ENCODE assay signal across 1 cellular context in genomic region chr9:83708515-83709158, GRCh38.
TF ChIP-seq lines count a peak whose summit lies in the region.

No MANE protein-coding gene starts in this region.

TF ChIP-seq in HepG2, 621 proteins besides CTCF, POLR2A, EP300 and RAD21 (continued from another document):
- TF ChIP-seq HMGXB4 (CRISPR knock-in tag; IDR thresholded peaks at IDR 0.05; ENCODE audit: borderline replicate concordance in 1 of 2, low read depth in 1 of 2), result peak in 1 of 2 experiments; percentile 28; a peak in 1 of 4 replicates
- TF ChIP-seq FOXP1 (IDR thresholded peaks at IDR 0.05), result no peak
- TF ChIP-seq FOXP1 (CRISPR knock-in tag; IDR thresholded peaks at IDR 0.05), result peak; percentile 29; the same call in 1 of the 2 replicates
- 0 out of 2 replicates have a peak, but pooled peaks have one; percentile 9 for TF ChIP-seq ZNF276 (CRISPR knock-in tag; IDR thresholded peaks at IDR 0.05; ENCODE audit: low read depth)
- TF ChIP-seq KAT2B (IDR thresholded peaks at IDR 0.05; ENCODE audit: borderline replicate concordance, low read depth, low read length), result no peak
- 0 out of 2 replicates have a peak, but pooled peaks have one; percentile 6 for TF ChIP-seq SOX13 (IDR thresholded peaks at IDR 0.05)
- 0 out of 4 replicates have a peak, but pooled peaks of 1 of the 2 experiments have one; percentile 27 for TF ChIP-seq SOX13 (CRISPR knock-in tag; conservative IDR thresholded peaks at IDR 0.05 in 1 of 2, IDR thresholded peaks at IDR 0.05 in 1 of 2)
- 0 out of 2 replicates have a peak, but pooled peaks have one; percentile 7 for TF ChIP-seq IRF2 (CRISPR knock-in tag; IDR thresholded peaks at IDR 0.05)
- no peak for TF ChIP-seq XBP1 (CRISPR knock-in tag; IDR thresholded peaks at IDR 0.05)
- peak; percentile 84; the same call in 1 of the 2 replicates for TF ChIP-seq SIN3A (IDR thresholded peaks at IDR 0.05; ENCODE audit: borderline replicate concordance, low read depth, low read length)
- 0 out of 2 replicates have a peak, but pooled peaks have one; percentile 11 for TF ChIP-seq ZNF142 (CRISPR knock-in tag; IDR thresholded peaks at IDR 0.05)
- 0 out of 2 replicates have a peak, but pooled peaks have one; percentile 3 for TF ChIP-seq SMAD3 (CRISPR knock-in tag; IDR thresholded peaks at IDR 0.05)
- TF ChIP-seq SAP130 (CRISPR knock-in tag; IDR thresholded peaks at IDR 0.05; ENCODE audit: low read depth), result peak; percentile 74
- no peak for TF ChIP-seq PAX8 (CRISPR knock-in tag; IDR thresholded peaks at IDR 0.05; ENCODE audit: borderline replicate concordance)
- 0 out of 2 replicates have a peak, but pooled peaks have one; percentile 34 for TF ChIP-seq MTA1 (CRISPR knock-in tag; IDR thresholded peaks at IDR 0.05; ENCODE audit: borderline replicate concordance)
- TF ChIP-seq ZNF101 (CRISPR knock-in tag; IDR thresholded peaks at IDR 0.05; ENCODE audit: borderline replicate concordance, low read depth), result no peak
- TF ChIP-seq ZNF574 (CRISPR knock-in tag; IDR thresholded peaks at IDR 0.05), result 0 out of 2 replicates have a peak, but pooled peaks have one; percentile 2
- TF ChIP-seq ZNF768 (CRISPR knock-in tag; IDR thresholded peaks at IDR 0.05), result no peak
- TF ChIP-seq ZFP36L2 (CRISPR knock-in tag; IDR thresholded peaks at IDR 0.05), result no peak
- no peak for TF ChIP-seq SNAPC4 (CRISPR knock-in tag; IDR thresholded peaks at IDR 0.05)
- no peak for TF ChIP-seq ZNF468 (CRISPR knock-in tag; IDR thresholded peaks at IDR 0.05)
- peak; percentile 78 for TF ChIP-seq FOXA3 (CRISPR knock-in tag; IDR thresholded peaks at IDR 0.05)
- TF ChIP-seq DPF2 (CRISPR knock-in tag; IDR thresholded peaks at IDR 0.05; ENCODE audit: borderline replicate concordance, low read depth), result no peak
- peak; percentile 11; the same call in 1 of the 2 replicates for TF ChIP-seq ZNF3 (CRISPR knock-in tag; IDR thresholded peaks at IDR 0.05)
- peak; percentile 16; the same call in 1 of the 2 replicates for TF ChIP-seq PRDM10 (CRISPR knock-in tag; IDR thresholded peaks at IDR 0.05; ENCODE audit: low read depth)
- TF ChIP-seq HNRNPL (IDR thresholded peaks at IDR 0.05; ENCODE audit: low read depth, low read length), result 0 out of 2 replicates have a peak, but pooled peaks have one; percentile 17
TF ChIP-seq in HepG2: peak in this region for 53.
